10 cellular contexts compared by ENCODE assay signal in genomic region chr17:48046296-48046695, GRCh38. TPM values are rescaled to one million over a fixed set of nuclear protein-coding genes. Genes with fewer than 3 reads are reported as not detected.
A peak's percentile ranks its signal among the peaks of the same experiment; 100 is the strongest.
DNase-seq lines count a peak whose midpoint lies in the region; ATAC-seq and TF ChIP-seq lines count a peak whose summit lies in the region.
"Had no signal": no experiment of that assay in that cellular context is flagged by ENCODE, and none has a peak within 500 bp of the region (broad histone marks: within the 10 kb centered on the region; RNA-seq: fewer than 3 reads in every experiment).

No MANE protein-coding gene starts in this region.

- H3K4me1 Mint-ChIP-seq in Calu3 (ENCODE audit: low read depth, unreplicated experiment) (peaks cover 37% of the 10 kb centered on the region), brain (peaks cover 71% of the 10 kb centered on the region), neural crest cell (peaks cover 52% of the 10 kb centered on the region)
- peaks cover 18 to 53% (median 37%) of the 10 kb centered on the region in 4 donors for H3K4me1 Mint-ChIP-seq in CD4-positive, alpha-beta memory T cell

- peak overlapping the region; percentile 94 for H3K4me3 Mint-ChIP-seq in Calu3 (ENCODE audit: low read depth, unreplicated experiment)
- H3K4me3 Mint-ChIP-seq in brain, result peak overlapping the region; percentile 93 to 95 (median 95)
- peak overlapping the region; percentile 90 for H3K4me3 Mint-ChIP-seq in neural crest cell
- peak overlapping the region in 4 of 8 donors; percentile 25 to 99 (median 94) for H3K4me3 Mint-ChIP-seq in CD4-positive, alpha-beta memory T cell

- POLR2A ChIA-PET in CD4-positive, alpha-beta memory T cell (lab: Charles Lee; ENCODE audit: partially characterized antibody), result interaction anchor here (2.4 to 3.7 kb wide), 3 partner anchors 9 to 61 kb away, joined by 23 to 52 read pairs (median 31); partner anchors contain the start of genes COPZ2 and SNX11

- CTCF ChIA-PET in Calu3 (lab: Charles Lee), result interaction anchor here (3.1 to 4.0 kb wide), 2 partner anchors 20 to 21 kb away, joined by 18 to 19 read pairs; no protein-coding TSS in a partner anchor
- CTCF ChIA-PET in CD4-positive, alpha-beta memory T cell (lab: Charles Lee; ENCODE audit: partially characterized antibody), result interaction anchor here (1.3 to 4.9 kb wide), 6 partner anchors 10 to 367 kb away, joined by 3 to 40 read pairs (median 18); no protein-coding TSS in a partner anchor

- H3K36me3 Mint-ChIP-seq in Calu3 (ENCODE audit: insufficient read depth, unreplicated experiment), result peaks cover 57% of the 10 kb centered on the region
- peaks cover 14% of the 10 kb centered on the region for H3K36me3 Mint-ChIP-seq in brain
- H3K36me3 Mint-ChIP-seq in neural crest cell (ENCODE audit: low read depth), result peaks cover 5% of the 10 kb centered on the region
- H3K36me3 Mint-ChIP-seq in CD4-positive, alpha-beta memory T cell, result peaks cover 5 to 19% of the 10 kb centered on the region in 2 donors

- no peaks in the 10 kb centered on the region for H3K27me3 ChIP-seq in CD4-positive, alpha-beta memory T cell (ENCODE audit: insufficient read depth, low read length)
- H3K27me3 ChIP-seq: brain microvascular endothelial cell had no signal

- DNase-seq in Calu3, result no peak
- no peak for DNase-seq in LNCaP clone FGC (ENCODE audit: low read depth)
- DNase-seq in neural crest cell (ENCODE audit: low read depth, low spot score), result no peak
- DNase-seq in CD4-positive, alpha-beta memory T cell, result no peak
- no peak for DNase-seq in NCI-H526 (lab: John Stamatoyannopoulos, UW)
- no peak for DNase-seq in NCI-H1694 treated with DMSO at 0.1 percent for 48 hours (lab: John Stamatoyannopoulos, UW)
- DNase-seq: brain microvascular endothelial cell, head of caudate nucleus had no signal

- H3K9me3 Mint-ChIP-seq in Calu3 (ENCODE audit: low read depth, unreplicated experiment), result no peaks in the 10 kb centered on the region
- H3K9me3 Mint-ChIP-seq in brain, result peaks cover 0 to 3% (median 0%) of the 10 kb centered on the region in 5 experiments
- no peaks in the 10 kb centered on the region for H3K9me3 Mint-ChIP-seq in neural crest cell
- peaks cover 0 to 3% (median 0%) of the 10 kb centered on the region in 8 donors for H3K9me3 Mint-ChIP-seq in CD4-positive, alpha-beta memory T cell

- intact Hi-C loops in Calu3 (cut with micrococcal nuclease; ENCODE audit: unreplicated experiment), result loop anchor here (5.0 kb wide), 1 partner anchor 61 kb away; the partner anchor contains the start of gene SNX11
- intact Hi-C loops in CD4-positive, alpha-beta memory T cell (cut with micrococcal nuclease), result loop anchor here (5.0 kb wide), 2 partner anchors 846 to 1146 kb away; partner anchors contain the start of gene ATP5MC1

- H3K27ac Mint-ChIP-seq in Calu3 (ENCODE audit: unreplicated experiment), result peak overlapping the region; percentile 88
- peak overlapping the region; percentile 56 to 100 (median 99) for H3K27ac Mint-ChIP-seq in brain
- no peak overlapping the region for H3K27ac Mint-ChIP-seq in neural crest cell (ENCODE audit: unreplicated experiment)
- peak overlapping the region in 3 of 7 donors; percentile 36 to 94 (median 50) for H3K27ac Mint-ChIP-seq in CD4-positive, alpha-beta memory T cell

- no peak overlapping the region for H3K27ac ChIP-seq in CD4-positive, alpha-beta memory T cell (ENCODE audit: low read depth, low read length)
- H3K27ac ChIP-seq: brain microvascular endothelial cell had no signal

- H3K36me3 ChIP-seq in CD4-positive, alpha-beta memory T cell (ENCODE audit: insufficient read depth, low read length), result peaks cover 10% of the 10 kb centered on the region

- BruUV-seq in Calu3 (replicated peaks; lab: Mats Ljungman, UMichigan), result no TSS peak

- no peak for ATAC-seq in HG02571 (IDR thresholded peaks at IDR 0.05; ENCODE audit: unreplicated experiment)

- peaks cover 38% of the 10 kb centered on the region for H3K4me1 ChIP-seq in CD4-positive, alpha-beta memory T cell (ENCODE audit: insufficient read depth, low read length)

- no peak for TF ChIP-seq CTCF in Calu3 (IDR thresholded peaks at IDR 0.05; ENCODE audit: unreplicated experiment)
- TF ChIP-seq CTCF in LNCaP clone FGC (IDR thresholded peaks at IDR 0.05; ENCODE audit: control insufficient read depth, extremely low read depth, insufficient read depth), result no peak
- no peak for TF ChIP-seq CTCF in brain (conservative IDR thresholded peaks at IDR 0.05)
- no peak for TF ChIP-seq CTCF in neural crest cell (conservative IDR thresholded peaks at IDR 0.05)

- no peaks in the 10 kb centered on the region for H3K27me3 Mint-ChIP-seq in Calu3 (ENCODE audit: unreplicated experiment)
- H3K27me3 Mint-ChIP-seq in brain, result peaks cover 21% of the 10 kb centered on the region
- no peaks in the 10 kb centered on the region for H3K27me3 Mint-ChIP-seq in neural crest cell (ENCODE audit: low read depth)
- peaks cover 0 to under 1% of the 10 kb centered on the region in 2 donors for H3K27me3 Mint-ChIP-seq in CD4-positive, alpha-beta memory T cell

- peak overlapping the region; percentile 88 for H3K4me3 ChIP-seq in LNCaP clone FGC (ENCODE audit: low read depth, low read length)
- H3K4me3 ChIP-seq in CD4-positive, alpha-beta memory T cell (ENCODE audit: low read length in 2 of 2), result no peak overlapping the region

- no peaks in the 10 kb centered on the region for H3K9me3 ChIP-seq in CD4-positive, alpha-beta memory T cell (ENCODE audit: control insufficient read depth in 1 of 2, low read length in 2 of 2)

RNA-seq across cellular contexts. Expression of gene NFE2L1, which starts 1.9 kb away (rescaled TPM):
- total RNA-seq in Calu3 (2022), result 216 and 247 TPM in 2 replicates
- polyA plus RNA-seq in brain (ENCODE audit: insufficient read depth, low read depth, low replicate concordance), result 137 TPM
- 121 and 131 TPM in 2 replicates for total RNA-seq in neural crest cell
- 10 to 100 TPM; 53.5 to 62.5 TPM for total RNA-seq in CD4-positive, alpha-beta memory T cell
- 10 to 100 TPM in 1 of 2 donors, 1 to 10 TPM in 1; 2.9 to 16.2 TPM for polyA plus RNA-seq in CD4-positive, alpha-beta memory T cell

RNA-seq across cellular contexts. Expression of gene COPZ2, which starts 8.7 kb away (rescaled TPM):
- total RNA-seq in Calu3 (2022) (1.1 and 1.2 TPM in 2 replicates), neural crest cell (4.0 and 4.1 TPM in 2 replicates)
- polyA plus RNA-seq in brain (ENCODE audit: insufficient read depth, low read depth, low replicate concordance), result 7.2 TPM
- 1 to 10 TPM; 1.9 to 2.0 TPM for total RNA-seq in CD4-positive, alpha-beta memory T cell
- 1 to 10 TPM; 1.6 to 1.9 TPM for polyA plus RNA-seq in CD4-positive, alpha-beta memory T cell

RNA-seq across cellular contexts. Expression of gene CBX1, which starts 55.0 kb away (rescaled TPM):
- total RNA-seq in Calu3 (2022), result 111 and 126 TPM in 2 replicates
- 184 TPM for polyA plus RNA-seq in brain (ENCODE audit: insufficient read depth, low read depth, low replicate concordance)
- total RNA-seq in neural crest cell, result 210 and 216 TPM in 2 replicates
- total RNA-seq in CD4-positive, alpha-beta memory T cell, result 10 to 100 TPM; 33.9 to 37.1 TPM
- polyA plus RNA-seq in CD4-positive, alpha-beta memory T cell, result 10 to 100 TPM; 10.1 to 19.8 TPM
